ENCODE assay signal across 1 cellular context in the genomic region with DNA sequence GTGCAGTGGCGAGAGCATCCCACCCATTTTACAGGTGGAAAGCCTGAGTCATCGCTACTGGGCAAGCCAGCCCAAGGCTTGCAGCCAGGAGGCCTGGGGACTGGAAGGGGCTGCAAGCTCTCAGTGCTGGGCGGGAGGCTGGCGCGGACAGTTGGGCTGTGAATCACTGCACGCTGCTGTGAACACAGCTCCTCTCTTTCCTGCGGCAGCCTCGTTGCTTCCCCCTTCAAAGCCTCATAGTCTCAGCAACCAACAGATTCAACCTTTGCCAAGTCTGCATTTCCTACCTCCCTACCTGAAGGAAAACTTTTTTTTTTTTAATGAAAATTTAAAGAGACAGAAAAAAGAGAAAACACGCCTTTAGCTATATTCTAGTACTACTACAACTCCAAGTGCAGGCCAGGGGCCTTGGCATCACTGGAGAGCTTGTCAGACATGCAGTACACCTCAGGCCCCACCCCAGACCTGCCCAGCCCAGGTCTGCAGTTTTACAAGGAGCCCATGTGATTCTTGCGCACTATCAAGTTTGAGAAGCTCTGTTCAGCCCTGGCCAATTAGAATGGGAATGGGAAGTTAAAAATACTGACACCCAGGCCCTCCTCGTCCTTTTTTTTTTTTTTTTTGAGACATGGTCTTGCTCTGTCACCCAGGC.
TF ChIP-seq lines count a peak whose summit lies in the region.

No MANE protein-coding gene starts in this region.

TF ChIP-seq in A549, 52 proteins besides CTCF, POLR2A, EP300 and RAD21 (continued from another document):
- TF ChIP-seq, protein P1, sequence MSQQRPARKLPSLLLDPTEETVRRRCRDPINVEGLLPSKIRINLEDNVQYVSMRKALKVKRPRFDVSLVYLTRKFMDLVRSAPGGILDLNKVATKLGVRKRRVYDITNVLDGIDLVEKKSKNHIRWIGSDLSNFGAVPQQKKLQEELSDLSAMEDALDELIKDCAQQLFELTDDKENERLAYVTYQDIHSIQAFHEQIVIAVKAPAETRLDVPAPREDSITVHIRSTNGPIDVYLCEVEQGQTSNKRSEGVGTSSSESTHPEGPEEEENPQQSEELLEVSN (IDR thresholded peaks at IDR 0.05; ENCODE audit: borderline replicate concordance, low read depth) = 0 out of 2 replicates have a peak, but pooled peaks have one; percentile 30
- TF ChIP-seq NFE2L2 (conservative IDR thresholded peaks at IDR 0.05; ENCODE audit: low read length) (no peak), JUNB (IDR thresholded peaks at IDR 0.05) (0 out of 2 replicates have a peak, but pooled peaks have one; percentile 15), KDM1A (IDR thresholded peaks at IDR 0.05; ENCODE audit: low read depth) (peak; percentile 97), HDAC2 (IDR thresholded peaks at IDR 0.05) (peak; percentile 92; the same call in 1 of the 2 replicates), BHLHE40 (IDR thresholded peaks at IDR 0.05; ENCODE audit: low read depth, low read length) (no peak), USF2 (IDR thresholded peaks at IDR 0.05) (no peak), FOSL2 (IDR thresholded peaks at IDR 0.05) (0 out of 2 replicates have a peak, but pooled peaks have one; percentile 23), FOSL2 (CRISPR knock-in tag; IDR thresholded peaks at IDR 0.05) (peak; percentile 21; the same call in 1 of the 2 replicates), GATA3 (IDR thresholded peaks at IDR 0.05; ENCODE audit: borderline replicate concordance) (no peak), FOSB (CRISPR knock-in tag; IDR thresholded peaks at IDR 0.05) (no peak), SMC3 (IDR thresholded peaks at IDR 0.05) (0 out of 3 replicates have a peak, but pooled peaks have one; percentile 13), CHD4 (IDR thresholded peaks at IDR 0.05; ENCODE audit: borderline replicate concordance) (peak; percentile 95)
- TF ChIP-seq, protein P2, sequence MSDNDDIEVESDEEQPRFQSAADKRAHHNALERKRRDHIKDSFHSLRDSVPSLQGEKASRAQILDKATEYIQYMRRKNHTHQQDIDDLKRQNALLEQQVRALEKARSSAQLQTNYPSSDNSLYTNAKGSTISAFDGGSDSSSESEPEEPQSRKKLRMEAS (IDR thresholded peaks at IDR 0.05) = peak; percentile 60
- TF ChIP-seq, protein P3, sequence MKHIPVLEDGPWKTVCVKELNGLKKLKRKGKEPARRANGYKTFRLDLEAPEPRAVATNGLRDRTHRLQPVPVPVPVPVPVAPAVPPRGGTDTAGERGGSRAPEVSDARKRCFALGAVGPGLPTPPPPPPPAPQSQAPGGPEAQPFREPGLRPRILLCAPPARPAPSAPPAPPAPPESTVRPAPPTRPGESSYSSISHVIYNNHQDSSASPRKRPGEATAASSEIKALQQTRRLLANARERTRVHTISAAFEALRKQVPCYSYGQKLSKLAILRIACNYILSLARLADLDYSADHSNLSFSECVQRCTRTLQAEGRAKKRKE (CRISPR knock-in tag; IDR thresholded peaks at IDR 0.05; ENCODE audit: low read depth) = no peak
